ENCODE assay signal across 21 cellular contexts in genomic region chr7:8480466-8480865, GRCh38. TPM values are rescaled to one million over a fixed set of nuclear protein-coding genes. Genes with fewer than 3 reads are reported as not detected.
DNase-seq lines count a peak whose midpoint lies in the region; ATAC-seq and TF ChIP-seq lines count a peak whose summit lies in the region.
"Had no signal": no experiment of that assay in that cellular context is flagged by ENCODE, and none has a peak within 500 bp of the region (broad histone marks: within the 10 kb centered on the region; RNA-seq: fewer than 3 reads in every experiment).

No MANE protein-coding gene starts in this region.

- DNase-seq in A172 (ENCODE audit: low spot score) (peak; percentile 90), HT1080 (ENCODE audit: low read depth) (peak; percentile 62), RPMI7951 (ENCODE audit: low read depth) (peak; percentile 15), mesenchymal stem cell (peak; percentile 79), tibial nerve (ENCODE audit: low spot score in 2 of 2) (no peak), NCI-H1436 treated with DMSO at 0.1 percent for 48 hours (lab: John Stamatoyannopoulos, UW) (no peak)
- DNase-seq: BE2C; CD4-positive, alpha-beta memory T cell; GDM1; H7; NCI-H1417; NCI-H2029; NCI-H2171; NCI-H510A; NCI-H774 had no signal

- H3K9ac ChIP-seq in mesenchymal stem cell (ENCODE audit: low read length): no peak overlapping the region

- H2BK15ac ChIP-seq in mesenchymal stem cell (ENCODE audit: low read depth, poor library complexity, severe bottlenecking): no peak overlapping the region

- TF ChIP-seq CTCF in tibial nerve (IDR thresholded peaks at IDR 0.05): no peak

- H3K36me3 ChIP-seq in mesenchymal stem cell (ENCODE audit: control insufficient read depth in 1 of 2, insufficient read depth in 2 of 2, low read depth in 1 of 2, low read length in 2 of 2) (no peaks in the 10 kb centered on the region), tibial nerve (no peaks in the 10 kb centered on the region)
- H3K36me3 ChIP-seq: BE2C had no signal

- H3K4ac ChIP-seq in mesenchymal stem cell (ENCODE audit: low read depth in 1 of 2, low read length in 2 of 2): no peak overlapping the region

- no peak overlapping the region for H3K14ac ChIP-seq in mesenchymal stem cell (ENCODE audit: low read length in 2 of 2)

- H2BK12ac ChIP-seq in mesenchymal stem cell (ENCODE audit: low read length in 2 of 2): no peak overlapping the region

- H3K9me3 ChIP-seq in mesenchymal stem cell (ENCODE audit: control insufficient read depth, low read length): peaks cover 41% of the 10 kb centered on the region
- H3K9me3 ChIP-seq in tibial nerve: peaks cover 0 to 10% (median 3%) of the 10 kb centered on the region in 4 donors
- H3K9me3 ChIP-seq: BE2C had no signal

- no peak for TF ChIP-seq EP300 in tibial nerve (IDR thresholded peaks at IDR 0.05)

- H3K4me1 ChIP-seq in mesenchymal stem cell (ENCODE audit: control insufficient read depth, insufficient read depth, low read depth, low read length) (no peaks in the 10 kb centered on the region), tibial nerve (peaks cover 0 to 3% (median 0%) of the 10 kb centered on the region in 4 donors)
- H3K4me1 ChIP-seq: BE2C had no signal

- no peaks in the 10 kb centered on the region for H3K27me3 ChIP-seq in mesenchymal stem cell (ENCODE audit: control insufficient read depth in 1 of 2, insufficient read depth in 1 of 2, low read length in 2 of 2)
- no peaks in the 10 kb centered on the region for H3K27me3 ChIP-seq in tibial nerve
- H3K27me3 ChIP-seq: BE2C had no signal

- 19% methylated on average over 3 of the region's 3 CpGs for WGBS in mesenchymal stem cell
- WGBS in tibial nerve, 2 donors: 50 to 62% methylated on average over 3 of the region's 3 CpGs

- no peaks in the 10 kb centered on the region for H3K79me1 ChIP-seq in mesenchymal stem cell (replicated peaks; ENCODE audit: low read length, poor library complexity, severe bottlenecking)

- no peak overlapping the region for H4K8ac ChIP-seq in mesenchymal stem cell (ENCODE audit: low read length)

- H2AK5ac ChIP-seq in mesenchymal stem cell (ENCODE audit: low read length, severe bottlenecking): no peak overlapping the region

- H4K91ac ChIP-seq in mesenchymal stem cell (ENCODE audit: low read length): no peak overlapping the region

- no peak overlapping the region for H3K23ac ChIP-seq in mesenchymal stem cell (ENCODE audit: low read length in 2 of 2)

- H2BK120ac ChIP-seq in mesenchymal stem cell (ENCODE audit: low read depth, low read length): no peak overlapping the region

- H3K27ac ChIP-seq in mesenchymal stem cell (ENCODE audit: low read length, poor library complexity, severe bottlenecking): no peak overlapping the region
- H3K27ac ChIP-seq in tibial nerve: no peak overlapping the region
- H3K27ac ChIP-seq: 22Rv1 had no signal

- no peak overlapping the region for H3K18ac ChIP-seq in mesenchymal stem cell (ENCODE audit: low read depth in 1 of 2, low read length in 2 of 2)

- H2AFZ ChIP-seq in mesenchymal stem cell (ENCODE audit: low read depth, low read length): no peak overlapping the region

- TF ChIP-seq POLR2A in tibial nerve (IDR thresholded peaks at IDR 0.05): no peak

- no peak overlapping the region for H3K4me2 ChIP-seq in mesenchymal stem cell (ENCODE audit: low read length, poor library complexity, severe bottlenecking)

- no peak overlapping the region for H3K4me3 ChIP-seq in mesenchymal stem cell (ENCODE audit: insufficient read depth in 1 of 2, low read depth in 1 of 2, low read length in 2 of 2)
- no peak overlapping the region for H3K4me3 ChIP-seq in tibial nerve
- H3K4me3 ChIP-seq: GM12878 had no signal

- no peak overlapping the region for H2BK5ac ChIP-seq in mesenchymal stem cell (ENCODE audit: low read depth, low read length, poor library complexity, severe bottlenecking)

- no peak for ATAC-seq in GM19463 (IDR thresholded peaks at IDR 0.05; ENCODE audit: unreplicated experiment)
- no peak for ATAC-seq in activated CD4-positive, CD25-positive, alpha-beta regulatory T cell treated with anti-CD3 and anti-CD28 coated beads, Interleukin-2, amount 50 U/mL, for 24 hours
- ATAC-seq: GM12878, Right ventricle myocardium inferior, SK-N-SH treated with all-trans-retinoic acid at 6 μM for 48 hours had no signal

RNA-seq across cellular contexts. Expression of gene NXPH1, which starts 47.1 kb away (rescaled TPM):
- not detected in 2 replicates for total RNA-seq in A172 (2014; rRNA removed; shearing (Covaris generic))
- not detected in 2 replicates for total RNA-seq in HT1080 (2014; rRNA removed; shearing (Covaris generic))
- not detected in 2 replicates for polyA plus RNA-seq in HT1080 (2015; cell fraction: cytosol; rRNA removed)
- polyA plus RNA-seq in HT1080 (2015; cell fraction: nucleus; rRNA removed): not detected in 2 replicates
- not detected in 2 replicates for total RNA-seq in RPMI7951 (2014; rRNA removed; shearing (Covaris generic))
- polyA plus RNA-seq in mesenchymal stem cell (2013, experiment 1 of 2): not detected
- not detected for polyA plus RNA-seq in mesenchymal stem cell (2013, experiment 2 of 2)
- not detected for total RNA-seq in tibial nerve
- total RNA-seq: CD4-positive, alpha-beta memory T cell; GM12878; Right ventricle myocardium inferior had no signal
- polyA plus RNA-seq: CD4-positive, alpha-beta memory T cell had no signal

Comparison
In these comparisons a context has a peak if more than half of its experiments do, and no peak if none do; other contexts are left out.
1. DNase-seq: peak in A172 (single experiment), HT1080 (single experiment), RPMI7951 (single experiment) and mesenchymal stem cell (single experiment); none in tibial nerve (0 of 2) and NCI-H1436 treated with DMSO at 0.1 percent for 48 hours (single experiment).